In genomic region chr1:171313835-171314320, GRCh38 we compare ENCODE assay signal across 1 cellular context.
A peak's percentile ranks its signal among the peaks of the same experiment; 100 is the strongest.
TF ChIP-seq lines count a peak whose summit lies in the region.

TSS of gene FMO4 (plus strand) at chr1:171314183. CDS start at chr1:171319826, 5,643 bp downstream.

TF ChIP-seq in K562, 482 proteins besides CTCF, POLR2A, EP300 and RAD21 (continued from another document):
- TF ChIP-seq ZBTB40 (IDR thresholded peaks at IDR 0.05): peak; percentile 40; the same call in 1 of the 2 replicates
- no peak for TF ChIP-seq ZBTB40 (CRISPR knock-in tag; IDR thresholded peaks at IDR 0.05)
- TF ChIP-seq UBTF (IDR thresholded peaks at IDR 0.05; ENCODE audit: borderline replicate concordance in 1 of 2, low read depth in 2 of 2, low read length in 2 of 2): no peak
- peak; percentile 62 for TF ChIP-seq GABPA (tag; conservative IDR thresholded peaks at IDR 0.05; ENCODE audit: low read depth)
- no peak for TF ChIP-seq CHD4 (IDR thresholded peaks at IDR 0.05; ENCODE audit: insufficient read depth, insufficient replicate concordance, low read depth, low read length, poor library complexity, severe bottlenecking)
TF ChIP-seq in K562: peak in this region for 40.
